Comparison of ENCODE assay signal across 24 cellular contexts in the genomic region with DNA sequence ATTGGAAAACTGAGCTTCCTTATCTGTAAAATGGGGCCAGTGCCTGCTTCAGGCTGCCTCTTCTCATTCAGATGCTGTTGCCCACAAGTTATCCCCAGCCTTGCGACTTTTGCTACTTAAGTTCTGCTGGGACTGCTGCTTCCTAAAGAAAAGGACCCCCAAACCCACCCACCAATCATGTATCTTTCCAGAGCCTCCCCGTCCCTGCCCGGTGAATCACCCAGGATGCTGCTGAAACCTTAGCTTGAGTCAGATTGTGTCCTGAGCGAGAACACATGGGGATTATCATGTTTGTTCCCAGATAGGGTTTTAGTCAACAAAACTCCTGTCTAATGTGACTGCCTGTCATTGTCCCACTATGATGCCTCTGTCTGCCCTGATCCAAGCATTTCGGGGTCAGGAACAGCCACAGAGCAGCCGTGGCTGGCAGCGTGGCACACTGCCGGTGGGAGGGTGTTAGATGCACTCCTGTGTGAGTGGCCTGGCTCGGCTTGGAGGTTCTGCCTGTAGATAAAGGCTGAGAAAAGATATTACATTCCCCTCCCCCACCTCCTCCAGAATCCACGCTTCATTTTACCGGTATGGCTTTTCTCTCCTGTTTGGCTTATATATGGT.
DNase-seq lines count a peak whose midpoint lies in the region; TF ChIP-seq lines count a peak whose summit lies in the region.
"Had no signal": no experiment of that assay in that cellular context is flagged by ENCODE, and none has a peak within 500 bp of the region (broad histone marks: within the 10 kb centered on the region; RNA-seq: fewer than 3 reads in every experiment).

No MANE protein-coding gene starts in this region.

- POLR2A ChIA-PET in AG04450 (lab: Yijun Ruan, JAX) = no interaction called here
- POLR2A ChIA-PET in SK-N-SH (lab: Yijun Ruan, JAX) = interaction anchor here (0.6 to 0.7 kb wide), 2 partner anchors 15 to 24 kb away, joined by 3 to 4 read pairs; no protein-coding TSS in a partner anchor

- H3K9ac ChIP-seq in GM23248 (no peak overlapping the region), SK-N-SH (no peak overlapping the region), neural progenitor cell (no peak overlapping the region)

- no peak for TF ChIP-seq RAD21 in SK-N-SH (IDR thresholded peaks at IDR 0.05; ENCODE audit: low read length)

- H3F3A ChIP-seq in GM23248 (ENCODE audit: insufficient read depth) (no peaks in the 10 kb centered on the region), SK-N-SH (replicated peaks; ENCODE audit: insufficient read depth) (no peaks in the 10 kb centered on the region), neural progenitor cell (ENCODE audit: low read depth) (no peaks in the 10 kb centered on the region)

- 66 to 73% methylated on average over 11 of the region's 11 CpGs for WGBS in GM23248 (ENCODE audit: low coverage in 1 of 2, low lambda C conversion rate in 2 of 2, missing lambda C conversion rate in 2 of 2), 2 experiments
- WGBS in SK-N-SH (ENCODE audit: low lambda C conversion rate) = 52% methylated on average over 11 of the region's 11 CpGs

- DNase-seq in AG04450 (ENCODE audit: low read depth, low spot score) = no peak
- DNase-seq in GM23248 = peak; percentile 60
- DNase-seq in SK-N-SH = peak; percentile 52
- peak; percentile 43 for DNase-seq in fibroblast of pulmonary artery (ENCODE audit: low read depth)
- no peak for DNase-seq in stimulated activated naive CD4-positive, alpha-beta T cell treated with Interleukin-2 at 50 U/mL for 16 hours (lab: John Stamatoyannopoulos, UW)
- DNase-seq in neural progenitor cell (ENCODE audit: low spot score) = no peak
- DNase-seq in NCI-H2107 (lab: John Stamatoyannopoulos, UW) = no peak
- DNase-seq in osteocyte (ENCODE audit: extremely low spot score, unreplicated experiment) = no peak
- DNase-seq: ACHN; activated CD4-positive, alpha-beta T cell treated with anti-CD3 and anti-CD28 coated beads for 48 hours; CD4-positive, CD25-positive, alpha-beta regulatory T cell; dermis blood vessel endothelial cell; DMS 273 treated with DMSO at 0.1 percent for 48 hours; KG1; kidney; mesendoderm; naive thymus-derived CD4-positive, alpha-beta T cell; NCI-H1048; NCI-H1930; NCI-H524; pancreas had no signal

- no peaks in the 10 kb centered on the region for H3K36me3 ChIP-seq in GM23248 (ENCODE audit: low read depth)
- H3K36me3 ChIP-seq in SK-N-SH (replicated peaks in 1 of 2; ENCODE audit: control insufficient read depth in 1 of 2, insufficient read depth in 2 of 2, low read length in 1 of 2) = no peaks in the 10 kb centered on the region
- H3K36me3 ChIP-seq in neural progenitor cell = no peaks in the 10 kb centered on the region
- H3K36me3 ChIP-seq: gastroesophageal sphincter, pancreas had no signal

- peak overlapping the region; percentile 25 for H3K27ac ChIP-seq in AG04450 (ENCODE audit: low read depth, low read length)
- no peak overlapping the region for H3K27ac ChIP-seq in GM23248
- H3K27ac ChIP-seq in SK-N-SH (ENCODE audit: low read depth in 2 of 2, low read length in 1 of 2) = peak overlapping the region in 1 of 2 experiments; percentile 75; a peak in 3 of 4 replicates
- H3K27ac ChIP-seq in neural progenitor cell = no peak overlapping the region
- H3K27ac ChIP-seq: gastroesophageal sphincter, pancreas had no signal

- H2AFZ ChIP-seq in GM23248 = no peak overlapping the region
- no peak overlapping the region for H2AFZ ChIP-seq in SK-N-SH (ENCODE audit: low read depth)
- no peak overlapping the region for H2AFZ ChIP-seq in neural progenitor cell (replicated peaks)

- in situ Hi-C loops in GM23248 (cut with MboI) = no loop called here

- H3K79me2 ChIP-seq in GM23248 (ENCODE audit: insufficient read depth) (no peaks in the 10 kb centered on the region), SK-N-SH (ENCODE audit: insufficient read depth) (no peaks in the 10 kb centered on the region), neural progenitor cell (ENCODE audit: low read depth) (no peaks in the 10 kb centered on the region)

- H3K9me2 ChIP-seq in GM23248 (ENCODE audit: insufficient read depth) = no peaks in the 10 kb centered on the region
- no peaks in the 10 kb centered on the region for H3K9me2 ChIP-seq in SK-N-SH

- H3K4me2 ChIP-seq in GM23248 (ENCODE audit: unreplicated experiment) (no peak overlapping the region), SK-N-SH (no peak overlapping the region), neural progenitor cell (no peak overlapping the region)

- H3K9me3 Mint-ChIP-seq in neural progenitor cell (peaks cover 4% of the 10 kb centered on the region), osteocyte (ENCODE audit: unreplicated experiment) (no peaks in the 10 kb centered on the region)
- H3K9me3 Mint-ChIP-seq: activated T-helper 17 cell treated with anti-CD3 and anti-CD28 coated beads, Interleukin-2, amount 50 U/mL, for 72 hours had no signal

- no peaks in the 10 kb centered on the region for H3K4me1 Mint-ChIP-seq in neural progenitor cell
- H3K4me1 Mint-ChIP-seq in osteocyte (ENCODE audit: unreplicated experiment) = no peaks in the 10 kb centered on the region
- H3K4me1 Mint-ChIP-seq: activated T-helper 17 cell treated with anti-CD3 and anti-CD28 coated beads, Interleukin-2, amount 50 U/mL, for 72 hours had no signal

- TF ChIP-seq CTCF in AG04450 (IDR thresholded peaks at IDR 0.05; ENCODE audit: low read depth, low read length) (no peak), SK-N-SH (IDR thresholded peaks at IDR 0.05) (no peak), fibroblast of pulmonary artery (IDR thresholded peaks at IDR 0.05; ENCODE audit: low read length, missing control alignments) (no peak), neural progenitor cell (IDR thresholded peaks at IDR 0.05) (no peak), osteocyte (IDR thresholded peaks at IDR 0.05) (no peak)

- H3K36me3 Mint-ChIP-seq in neural progenitor cell (no peaks in the 10 kb centered on the region), osteocyte (ENCODE audit: unreplicated experiment) (no peaks in the 10 kb centered on the region)
- H3K36me3 Mint-ChIP-seq: CD4-positive, CD25-positive, alpha-beta regulatory T cell had no signal

- H3K27me3 Mint-ChIP-seq in neural progenitor cell (ENCODE audit: insufficient read depth, low read depth) = peaks cover 6% of the 10 kb centered on the region
- peaks cover 18% of the 10 kb centered on the region for H3K27me3 Mint-ChIP-seq in osteocyte (ENCODE audit: unreplicated experiment)
- H3K27me3 Mint-ChIP-seq: CD4-positive, CD25-positive, alpha-beta regulatory T cell had no signal

- H4K20me1 ChIP-seq in GM23248 (ENCODE audit: insufficient read depth) (no peaks in the 10 kb centered on the region), SK-N-SH (ENCODE audit: insufficient read depth) (no peaks in the 10 kb centered on the region), neural progenitor cell (ENCODE audit: low read depth) (no peaks in the 10 kb centered on the region)

- no peak overlapping the region for H3K27ac Mint-ChIP-seq in neural progenitor cell
- H3K27ac Mint-ChIP-seq in osteocyte (ENCODE audit: unreplicated experiment) = no peak overlapping the region
- H3K27ac Mint-ChIP-seq: activated naive CD8-positive, alpha-beta T cell; activated T-helper 17 cell treated with anti-CD3 and anti-CD28 coated beads, Interleukin-2, amount 50 U/mL, for 72 hours; naive thymus-derived CD4-positive, alpha-beta T cell had no signal

- no peaks in the 10 kb centered on the region for H3K9me3 ChIP-seq in AG04450 (ENCODE audit: control insufficient read depth, insufficient read depth, low read length)
- no peaks in the 10 kb centered on the region for H3K9me3 ChIP-seq in GM23248 (ENCODE audit: low read depth)
- H3K9me3 ChIP-seq in SK-N-SH = no peaks in the 10 kb centered on the region
- no peaks in the 10 kb centered on the region for H3K9me3 ChIP-seq in neural progenitor cell (ENCODE audit: low read depth)
- H3K9me3 ChIP-seq: gastroesophageal sphincter, pancreas had no signal

- H3K4me3 ChIP-seq in AG04450 (ENCODE audit: low read depth, low read length) (no peak overlapping the region), GM23248 (no peak overlapping the region), SK-N-SH (ENCODE audit: low read depth in 2 of 2, low read length in 1 of 2) (no peak overlapping the region), fibroblast of pulmonary artery (replicated peaks; ENCODE audit: low read depth, low read length) (no peak overlapping the region), neural progenitor cell (no peak overlapping the region)
- H3K4me3 ChIP-seq: gastroesophageal sphincter, pancreas had no signal

- CTCF ChIA-PET in AG04450 (lab: Charles Lee) (interaction anchor here (0.6 to 1.2 kb wide), 5 partner anchors 9 to 1052 kb away, joined by 3 to 8 read pairs (median 3); no protein-coding TSS in a partner anchor), SK-N-SH (lab: Yijun Ruan, JAX) (interaction anchor here (0.8 kb wide), 1 partner anchor 86 kb away, joined by 4 read pairs; no protein-coding TSS in a partner anchor)

- H3K4me1 ChIP-seq in GM23248 (ENCODE audit: insufficient read depth) = no peaks in the 10 kb centered on the region
- H3K4me1 ChIP-seq in SK-N-SH (ENCODE audit: control insufficient read depth in 1 of 2, insufficient read depth in 2 of 2, low read depth in 1 of 2, low read length in 1 of 2) = peaks cover 6% of the 10 kb centered on the region in 2 experiments; a peak in 2 of 4 replicates
- H3K4me1 ChIP-seq in neural progenitor cell = no peaks in the 10 kb centered on the region
- H3K4me1 ChIP-seq: gastroesophageal sphincter, pancreas had no signal

- no peak for TF ChIP-seq EP300 in SK-N-SH (IDR thresholded peaks at IDR 0.05; ENCODE audit: borderline replicate concordance in 1 of 2, low read depth in 1 of 2, low read length in 1 of 2)

- H3K27me3 ChIP-seq in AG04450 (ENCODE audit: control insufficient read depth, insufficient read depth, low read length) = no peaks in the 10 kb centered on the region
- H3K27me3 ChIP-seq in GM23248 (replicated peaks; ENCODE audit: insufficient read depth) = no peaks in the 10 kb centered on the region
- H3K27me3 ChIP-seq in SK-N-SH (ENCODE audit: insufficient read depth) = no peaks in the 10 kb centered on the region
- no peaks in the 10 kb centered on the region for H3K27me3 ChIP-seq in neural progenitor cell
- H3K27me3 ChIP-seq: gastroesophageal sphincter, pancreas had no signal

- H3K4me3 Mint-ChIP-seq in neural progenitor cell (no peak overlapping the region), osteocyte (ENCODE audit: unreplicated experiment) (no peak overlapping the region)
- H3K4me3 Mint-ChIP-seq: activated naive CD8-positive, alpha-beta T cell; activated T-helper 17 cell treated with anti-CD3 and anti-CD28 coated beads, Interleukin-2, amount 50 U/mL, for 72 hours; CD4-positive, CD25-positive, alpha-beta regulatory T cell; naive thymus-derived CD4-positive, alpha-beta T cell had no signal

TF ChIP-seq in SK-N-SH, 30 proteins besides CTCF, POLR2A, EP300 and RAD21 (continues in another document):
- TF ChIP-seq, protein P1, sequence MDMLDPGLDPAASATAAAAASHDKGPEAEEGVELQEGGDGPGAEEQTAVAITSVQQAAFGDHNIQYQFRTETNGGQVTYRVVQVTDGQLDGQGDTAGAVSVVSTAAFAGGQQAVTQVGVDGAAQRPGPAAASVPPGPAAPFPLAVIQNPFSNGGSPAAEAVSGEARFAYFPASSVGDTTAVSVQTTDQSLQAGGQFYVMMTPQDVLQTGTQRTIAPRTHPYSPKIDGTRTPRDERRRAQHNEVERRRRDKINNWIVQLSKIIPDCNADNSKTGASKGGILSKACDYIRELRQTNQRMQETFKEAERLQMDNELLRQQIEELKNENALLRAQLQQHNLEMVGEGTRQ (IDR thresholded peaks at IDR 0.05; ENCODE audit: borderline replicate concordance, low read depth, low read length) = no peak

Comparison
In these comparisons a context has a peak if more than half of its experiments do, and no peak if none do; other contexts are left out.
1. DNase-seq: peak in GM23248 (single experiment), SK-N-SH (single experiment) and fibroblast of pulmonary artery (single experiment); none in AG04450 (single experiment), stimulated activated naive CD4-positive, alpha-beta T cell treated with Interleukin-2 at 50 U/mL for 16 hours (single experiment), neural progenitor cell (single experiment), NCI-H2107 (single experiment) and osteocyte (single experiment).